12 cellular contexts compared by ENCODE assay signal in the genomic region with DNA sequence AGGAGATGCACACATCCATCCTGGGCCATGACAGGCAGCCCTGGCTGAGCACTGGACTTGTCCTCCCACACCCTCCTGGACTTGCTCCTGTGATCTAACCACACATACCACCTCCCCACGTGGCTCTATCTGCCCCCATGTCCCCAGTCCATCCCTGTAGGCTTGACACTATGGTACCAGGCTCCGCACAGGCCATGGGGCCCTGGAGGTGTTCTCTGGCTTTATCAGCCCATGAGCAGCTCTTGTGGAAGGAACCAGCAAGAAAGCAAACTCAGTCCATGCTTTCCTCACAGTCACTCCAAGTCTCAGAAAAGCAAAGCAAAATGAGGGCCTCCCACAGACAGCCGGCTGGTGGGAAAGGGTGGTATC.
DNase-seq lines count a peak whose midpoint lies in the region; ATAC-seq and TF ChIP-seq lines count a peak whose summit lies in the region.
"Had no signal": no experiment of that assay in that cellular context is flagged by ENCODE, and none has a peak within 500 bp of the region (broad histone marks: within the 10 kb centered on the region; RNA-seq: fewer than 3 reads in every experiment).

No MANE protein-coding gene starts in this region.

- H3K9me3 ChIP-seq in heart right ventricle (no peaks in the 10 kb centered on the region), colonic mucosa (no peaks in the 10 kb centered on the region), neutrophil (no peaks in the 10 kb centered on the region), uterus (no peaks in the 10 kb centered on the region)

- intact Hi-C loops in heart right ventricle (cut with DNase I) (no loop called here), left cardiac atrium (cut with DNase I) (no loop called here), colonic mucosa (cut with DNase I) (no loop called here), uterus (cut with DNase I; ENCODE audit: low total_unique reads) (no loop called here)
- intact Hi-C loops in activated CD8-positive, alpha-beta T cell treated with anti-CD3 and anti-CD28 coated beads for 36 hours (cut with micrococcal nuclease), result no loop called here

- H3K27me3 ChIP-seq in heart right ventricle, result no peaks in the 10 kb centered on the region
- H3K27me3 ChIP-seq in colonic mucosa, result no peaks in the 10 kb centered on the region
- no peaks in the 10 kb centered on the region for H3K27me3 ChIP-seq in neutrophil
- no peaks in the 10 kb centered on the region for H3K27me3 ChIP-seq in uterus

- DNase-seq in heart right ventricle (no peak), left cardiac atrium (no peak), colonic mucosa (no peak), uterus (no peak), SHP77 treated with DMSO at 0.1 percent for 48 hours (lab: John Stamatoyannopoulos, UW) (no peak), NCI-H524 (lab: John Stamatoyannopoulos, UW) (no peak)
- no peak for DNase-seq in activated CD8-positive, alpha-beta T cell treated with anti-CD3 and anti-CD28 coated beads for 36 hours
- DNase-seq: anterior cingulate cortex, Karpas-422, NCI-H2081 had no signal

- H3K27me3 Mint-ChIP-seq in activated CD8-positive, alpha-beta T cell treated with anti-CD3 and anti-CD28 coated beads for 36 hours, result no peaks in the 10 kb centered on the region

- CTCF ChIA-PET in activated CD8-positive, alpha-beta T cell treated with anti-CD3 and anti-CD28 coated beads for 36 hours (lab: Charles Lee), result interaction anchor here (1.1 kb wide), 1 partner anchor 8 kb away, joined by 3 read pairs; no protein-coding TSS in a partner anchor

- no peak overlapping the region for H3K9ac ChIP-seq in colonic mucosa (ENCODE audit: low read depth in 2 of 2, low read length in 2 of 2)

- WGBS in heart right ventricle, 2 donors, result 68 to 69% methylated on average over 3 of the region's 3 CpGs

- TF ChIP-seq POLR2A in uterus (IDR thresholded peaks at IDR 0.05), result no peak

- H3K36me3 ChIP-seq in heart right ventricle (peaks cover 0 to 97% (median 56%) of the 10 kb centered on the region in 9 donors), colonic mucosa (no peaks in the 10 kb centered on the region), neutrophil (peaks cover 95% of the 10 kb centered on the region), uterus (no peaks in the 10 kb centered on the region)

- POLR2A ChIA-PET in activated CD8-positive, alpha-beta T cell treated with anti-CD3 and anti-CD28 coated beads for 36 hours (lab: Charles Lee), result no interaction called here

- H3K4me3 ChIP-seq in heart right ventricle (peak overlapping the region in 6 of 10 donors; percentile 5 to 16 (median 8)), colonic mucosa (no peak overlapping the region), neutrophil (ENCODE audit: low read depth in 1 of 2, low read length in 1 of 2) (no peak overlapping the region), uterus (no peak overlapping the region)

- ATAC-seq in heart right ventricle, result no peak
- no peak for ATAC-seq in left cardiac atrium
- ATAC-seq in activated CD8-positive, alpha-beta T cell treated with anti-CD3 and anti-CD28 coated beads for 36 hours, result no peak

- H3K4me1 Mint-ChIP-seq in activated CD8-positive, alpha-beta T cell treated with anti-CD3 and anti-CD28 coated beads for 36 hours (ENCODE audit: low read depth), result peaks cover 51% of the 10 kb centered on the region

- H3K4me3 Mint-ChIP-seq in activated CD8-positive, alpha-beta T cell treated with anti-CD3 and anti-CD28 coated beads for 36 hours, result no peak overlapping the region
- H3K4me3 Mint-ChIP-seq: mesothelial cell of epicardium had no signal

- H3K27ac ChIP-seq in heart right ventricle (peak overlapping the region; percentile 35 to 95 (median 76)), colonic mucosa (peak overlapping the region; percentile 20), neutrophil (peak overlapping the region; percentile 48), uterus (peak overlapping the region; percentile 28 to 42)

- peaks cover 66 to 97% (median 95%) of the 10 kb centered on the region in 9 donors for H3K4me1 ChIP-seq in heart right ventricle
- peaks cover 12% of the 10 kb centered on the region for H3K4me1 ChIP-seq in colonic mucosa
- peaks cover 22 to 30% of the 10 kb centered on the region in 2 experiments for H3K4me1 ChIP-seq in neutrophil (ENCODE audit: control insufficient read depth in 1 of 2, insufficient read depth in 1 of 2, low read depth in 1 of 2, low read length in 1 of 2)
- H3K4me1 ChIP-seq in uterus, result peaks cover 35 to 42% of the 10 kb centered on the region in 2 donors

- H3K9me3 Mint-ChIP-seq in activated CD8-positive, alpha-beta T cell treated with anti-CD3 and anti-CD28 coated beads for 36 hours, result no peaks in the 10 kb centered on the region
- H3K9me3 Mint-ChIP-seq: mesothelial cell of epicardium had no signal

- H3K27ac Mint-ChIP-seq in activated CD8-positive, alpha-beta T cell treated with anti-CD3 and anti-CD28 coated beads for 36 hours, result no peak overlapping the region
- H3K27ac Mint-ChIP-seq: mesothelial cell of epicardium had no signal

- TF ChIP-seq CTCF in heart right ventricle (IDR thresholded peaks at IDR 0.05), result no peak
- no peak for TF ChIP-seq CTCF in colonic mucosa (IDR thresholded peaks at IDR 0.05)
- TF ChIP-seq CTCF in neutrophil (IDR thresholded peaks at IDR 0.05), result no peak
- TF ChIP-seq CTCF in uterus (IDR thresholded peaks at IDR 0.05), result no peak
- TF ChIP-seq CTCF in activated CD8-positive, alpha-beta T cell treated with anti-CD3 and anti-CD28 coated beads for 36 hours (IDR thresholded peaks at IDR 0.05), result no peak

- peaks cover 29% of the 10 kb centered on the region for H3K36me3 Mint-ChIP-seq in activated CD8-positive, alpha-beta T cell treated with anti-CD3 and anti-CD28 coated beads for 36 hours (ENCODE audit: low read depth)
- H3K36me3 Mint-ChIP-seq: mesothelial cell of epicardium had no signal

Comparison
In these comparisons a context has a peak if more than half of its experiments do, and no peak if none do; other contexts are left out.
1. H3K27ac ChIP-seq: peak in every context shown above with its lines; median percentile 76 in heart right ventricle; 48 in neutrophil; 35 in uterus; 20 in colonic mucosa.
2. H3K4me3 ChIP-seq: peak in heart right ventricle (6 of 10); none in colonic mucosa (single experiment), neutrophil (0 of 2) and uterus (0 of 2).